In genomic region chr18:48946329-48946835, GRCh38 we compare ENCODE assay signal across 8 cellular contexts. TPM values are rescaled to one million over a fixed set of nuclear protein-coding genes. Genes with fewer than 3 reads are reported as not detected.
A peak's percentile ranks its signal among the peaks of the same experiment; 100 is the strongest.
DNase-seq lines count a peak whose midpoint lies in the region; ATAC-seq and TF ChIP-seq lines count a peak whose summit lies in the region.

No MANE protein-coding gene starts in this region.

- peaks cover 99% of the 10 kb centered on the region for H3K79me2 ChIP-seq in ACC112 (ENCODE audit: control insufficient read depth, insufficient read depth, low read length, unreplicated experiment)

- H3K4me1 ChIP-seq in ACC112 (ENCODE audit: control insufficient read depth, insufficient read depth, low read length, unreplicated experiment) (peaks cover 49% of the 10 kb centered on the region), tibial artery (peaks cover 0 to 58% (median 51%) of the 10 kb centered on the region in 4 donors)

- no peaks in the 10 kb centered on the region for H3K9me3 Mint-ChIP-seq in T-cell

- ATAC-seq in T-cell (replicated peaks in 1 of 4): no peak

- no peaks in the 10 kb centered on the region for H3K27me3 ChIP-seq in ACC112 (ENCODE audit: insufficient read depth, low read length)
- H3K27me3 ChIP-seq in tibial artery: no peaks in the 10 kb centered on the region

- H3K4me3 ChIP-seq in ACC112 (ENCODE audit: low read depth, low read length) (peak overlapping the region; percentile 99), tibial artery (peak overlapping the region; percentile 58 to 98)

- CTCF ChIA-PET in T-cell (lab: Charles Lee): interaction anchor here in 1 of 2 donors (1.2 kb wide), 1 partner anchor 96 kb away, joined by 7 read pairs; no protein-coding TSS in a partner anchor

- no peak for TF ChIP-seq CTCF in tibial artery (IDR thresholded peaks at IDR 0.05)

- H3K36me3 ChIP-seq in ACC112 (ENCODE audit: insufficient read depth, low read length): 0 out of 2 replicates have a peak, but pooled peaks cover 7% of the 10 kb centered on the region
- H3K36me3 ChIP-seq in tibial artery: peaks cover 0 to 29% (median 9%) of the 10 kb centered on the region in 3 donors

- peak overlapping the region; percentile 32; the same call in 1 of the 2 replicates for H3K27ac ChIP-seq in ACC112 (ENCODE audit: low read depth, low read length)
- peak overlapping the region; percentile 88 to 99 for H3K27ac ChIP-seq in tibial artery

- peaks cover 57% of the 10 kb centered on the region for H3K36me3 Mint-ChIP-seq in T-cell

- H2AFZ ChIP-seq in ACC112 (ENCODE audit: low read length, unreplicated experiment): no peak overlapping the region

- peaks cover 70 to 78% (median 70%) of the 10 kb centered on the region in 3 donors for H3K4me1 Mint-ChIP-seq in T-cell

- H3K4me3 Mint-ChIP-seq in T-cell: peak overlapping the region; percentile 62 to 97 (median 87)

- peak overlapping the region in 1 of 2 donors; percentile 16 for H3K27ac Mint-ChIP-seq in T-cell

- intact Hi-C loops in tibial artery (cut with DNase I; ENCODE audit: low total_unique reads): loop anchor here (10.0 kb wide), 1 partner anchor 272 kb away; no protein-coding TSS in a partner anchor

- H3K27me3 Mint-ChIP-seq in T-cell: no peaks in the 10 kb centered on the region

- POLR2A ChIA-PET in T-cell (lab: Charles Lee): interaction anchor here in 1 of 2 donors (1.1 kb wide), 1 partner anchor 18 kb away, joined by 4 read pairs; no protein-coding TSS in a partner anchor

- DNase-seq in HCEC 1CT: peak; percentile 73
- no peak for DNase-seq in T-cell
- peak; percentile 80 for DNase-seq in iris pigment epithelial cell (ENCODE audit: low read depth)
- no peak for DNase-seq in tibial artery
- DNase-seq in D341Med (ENCODE audit: low spot score): no peak
- DNase-seq in stimulated activated CD4-positive, alpha-beta T cell treated with anti-CD3 and anti-CD28 coated beads, Interleukin-12 subunit alpha, Interleukin-12 subunit beta, amount 100 ng/mL, for 4 hours: no peak
- no peak for DNase-seq in activated CD4-positive, alpha-beta T cell treated with anti-CD3 and anti-CD28 coated beads for 48 hours

- no peaks in the 10 kb centered on the region for H3K9me3 ChIP-seq in tibial artery

RNA-seq across cellular contexts. Expression of gene SMAD7, which starts 4.4 kb away (rescaled TPM):
- 100 to 1,000 TPM in 1 of 5 donors, 10 to 100 TPM in 4; 28.5 to 138 (median 57.7) TPM for total RNA-seq in T-cell

Comparison
In these comparisons a context has a peak if more than half of its experiments do, and no peak if none do; other contexts are left out.
1. DNase-seq: peak in HCEC 1CT (single experiment) and iris pigment epithelial cell (single experiment); none in T-cell (0 of 34), tibial artery (0 of 2), D341Med (single experiment), stimulated activated CD4-positive, alpha-beta T cell treated with anti-CD3 and anti-CD28 coated beads, Interleukin-12 subunit alpha, Interleukin-12 subunit beta, amount 100 ng/mL, for 4 hours (single experiment) and activated CD4-positive, alpha-beta T cell treated with anti-CD3 and anti-CD28 coated beads for 48 hours (single experiment).